1 cellular context compared by ENCODE assay signal in genomic region chr19:35608250-35608649, GRCh38.
TF ChIP-seq lines count a peak whose summit lies in the region.

No MANE protein-coding gene starts in this region.

TF ChIP-seq in GM12878, 131 proteins besides CTCF, POLR2A, EP300 and RAD21:
- TF ChIP-seq HCFC1 (IDR thresholded peaks at IDR 0.05; ENCODE audit: low read length): peak; percentile 61
- no peak for TF ChIP-seq ZNF207 (IDR thresholded peaks at IDR 0.05; ENCODE audit: borderline replicate concordance)
- peak; percentile 70 for TF ChIP-seq SIX5 (IDR thresholded peaks at IDR 0.05; ENCODE audit: low read depth, low read length, severe bottlenecking)
- peak; percentile 65; the same call in 1 of the 2 replicates for TF ChIP-seq YY1 (IDR thresholded peaks at IDR 0.05; ENCODE audit: low read depth, low read length)
